In genomic region chr9:128374221-128374675, GRCh38 we compare ENCODE assay signal across 19 cellular contexts.
"Had no signal": no experiment of that assay in that cellular context is flagged by ENCODE, and none has a peak within 500 bp of the region (broad histone marks: within the 10 kb centered on the region; RNA-seq: fewer than 3 reads in every experiment).

No MANE protein-coding gene starts in this region.

- DNase-seq: activated CD4-positive, alpha-beta memory T cell treated with anti-CD3 and anti-CD28 coated beads, Interleukin-2, amount 10 ng/mL, durations not matched to agents 7 days and 5 days; activated CD4-positive, alpha-beta T cell treated with anti-CD3 and anti-CD28 coated beads for 36 hours; activated naive CD4-positive, alpha-beta T cell treated with anti-CD3 and anti-CD28 coated beads, Interleukin-2, amount 10 ng/mL, durations not matched to agents 7 days and 5 days; activated T-cell treated with anti-CD3 and anti-CD28 coated beads, Interleukin-2, amount 50 U/mL, for 24 hours; colonic mucosa; effector CD4-positive, alpha-beta T cell; esophagus squamous epithelium; glutamatergic neuron; immature natural killer cell; left cardiac atrium; lower lobe of right lung; sigmoid colon; spleen; stimulated activated CD4-positive, alpha-beta T cell treated with anti-CD3 and anti-CD28 coated beads, Interleukin-1b, Interleukin-23, amount 100 ng/mL, for 48 hours; stomach; T-helper 2 cell; thyroid gland had no signal

- H3K27ac ChIP-seq: cardiac muscle cell, colonic mucosa, lower lobe of right lung, sigmoid colon, stomach, thyroid gland had no signal

- FAIRE-seq: urothelium cell line had no signal
